ENCODE assay signal across 8 cellular contexts in genomic region chr10:30812018-30812851, GRCh38.
DNase-seq lines count a peak whose midpoint lies in the region; ATAC-seq and TF ChIP-seq lines count a peak whose summit lies in the region.

No MANE protein-coding gene starts in this region.

- H3K27ac Mint-ChIP-seq in activated naive CD4-positive, alpha-beta T cell treated with anti-CD3 and anti-CD28 coated beads, Interleukin-2, amount 50 U/mL, for 24 hours, result peak overlapping the region; percentile 6
- peak overlapping the region; percentile 55 for H3K27ac Mint-ChIP-seq in mesothelial cell of epicardium

- H3K9me3 ChIP-seq in vagina, result no peaks in the 10 kb centered on the region

- no peak for ATAC-seq in HG03565 (IDR thresholded peaks at IDR 0.05; ENCODE audit: unreplicated experiment)

- intact Hi-C loops in vagina (cut with DNase I), result loop anchor here (5.0 kb wide), 1 partner anchor 220 kb away; the partner anchor contains the start of gene ZNF438

- H3K36me3 Mint-ChIP-seq in activated naive CD4-positive, alpha-beta T cell treated with anti-CD3 and anti-CD28 coated beads, Interleukin-2, amount 50 U/mL, for 24 hours, result no peaks in the 10 kb centered on the region
- H3K36me3 Mint-ChIP-seq in mesothelial cell of epicardium, result no peaks in the 10 kb centered on the region

- no peaks in the 10 kb centered on the region for H3K27me3 ChIP-seq in vagina

- H3K4me1 ChIP-seq in vagina, result peaks cover 79% of the 10 kb centered on the region

- H3K4me1 Mint-ChIP-seq in activated naive CD4-positive, alpha-beta T cell treated with anti-CD3 and anti-CD28 coated beads, Interleukin-2, amount 50 U/mL, for 24 hours, result peaks cover 31% of the 10 kb centered on the region
- H3K4me1 Mint-ChIP-seq in mesothelial cell of epicardium, result peaks cover 58% of the 10 kb centered on the region

- no peaks in the 10 kb centered on the region for H3K36me3 ChIP-seq in vagina

- no peaks in the 10 kb centered on the region for H3K9me3 Mint-ChIP-seq in activated naive CD4-positive, alpha-beta T cell treated with anti-CD3 and anti-CD28 coated beads, Interleukin-2, amount 50 U/mL, for 24 hours
- H3K9me3 Mint-ChIP-seq in mesothelial cell of epicardium, result no peaks in the 10 kb centered on the region

- TF ChIP-seq CTCF in cardiac fibroblast (IDR thresholded peaks at IDR 0.05; ENCODE audit: low read depth, low read length) (no peak), mesothelial cell of epicardium (IDR thresholded peaks at IDR 0.05; ENCODE audit: unreplicated experiment) (no peak), vagina (IDR thresholded peaks at IDR 0.05) (no peak)

- DNase-seq in activated naive CD4-positive, alpha-beta T cell treated with anti-CD3 and anti-CD28 coated beads, Interleukin-2, amount 50 U/mL, for 16 hours, result no peak
- DNase-seq in cardiac fibroblast (ENCODE audit: low read depth in 2 of 2), result peak; percentile 93 to 96
- DNase-seq in mesothelial cell of epicardium (ENCODE audit: low spot score in 2 of 2, unreplicated experiment in 2 of 2), result no peak
- peak in 1 of 2 donors; percentile 95 for DNase-seq in vagina (ENCODE audit: extremely low spot score in 2 of 2)
- DNase-seq in NCI-H1694 (lab: John Stamatoyannopoulos, UW), result no peak
- no peak for DNase-seq in NCI-H524 treated with DMSO at 0.1 percent for 48 hours (lab: John Stamatoyannopoulos, UW)

- no peaks in the 10 kb centered on the region for H3K27me3 Mint-ChIP-seq in activated naive CD4-positive, alpha-beta T cell treated with anti-CD3 and anti-CD28 coated beads, Interleukin-2, amount 50 U/mL, for 24 hours
- no peaks in the 10 kb centered on the region for H3K27me3 Mint-ChIP-seq in mesothelial cell of epicardium (ENCODE audit: low read depth)

- peak overlapping the region; percentile 31 for H3K4me3 Mint-ChIP-seq in activated naive CD4-positive, alpha-beta T cell treated with anti-CD3 and anti-CD28 coated beads, Interleukin-2, amount 50 U/mL, for 24 hours
- H3K4me3 Mint-ChIP-seq in mesothelial cell of epicardium, result no peak overlapping the region

- peak overlapping the region; percentile 85 for H3K27ac ChIP-seq in vagina

- peak overlapping the region in 1 of 2 donors; percentile 2 for H3K4me3 ChIP-seq in cardiac fibroblast (replicated peaks in 1 of 2; ENCODE audit: low read depth in 2 of 2, low read length in 2 of 2)
- H3K4me3 ChIP-seq in vagina, result peak overlapping the region in 1 of 2 donors; percentile 22

- TF ChIP-seq POLR2A in vagina (IDR thresholded peaks at IDR 0.05), result no peak

Comparison
In these comparisons a context has a peak if more than half of its experiments do, and no peak if none do; other contexts are left out.
1. DNase-seq: peak in cardiac fibroblast (2 of 2); none in activated naive CD4-positive, alpha-beta T cell treated with anti-CD3 and anti-CD28 coated beads, Interleukin-2, amount 50 U/mL, for 16 hours (single experiment), mesothelial cell of epicardium (0 of 2), NCI-H1694 (single experiment) and NCI-H524 treated with DMSO at 0.1 percent for 48 hours (single experiment).